ENCODE assay signal across 1 cellular context in genomic region chrX:149267878-149268813, GRCh38.
TF ChIP-seq lines count a peak whose summit lies in the region.

No MANE protein-coding gene starts in this region.

TF ChIP-seq in GM23338, 12 proteins besides CTCF, POLR2A, EP300 and RAD21 (continued from another document):
- TF ChIP-seq, protein P1, sequence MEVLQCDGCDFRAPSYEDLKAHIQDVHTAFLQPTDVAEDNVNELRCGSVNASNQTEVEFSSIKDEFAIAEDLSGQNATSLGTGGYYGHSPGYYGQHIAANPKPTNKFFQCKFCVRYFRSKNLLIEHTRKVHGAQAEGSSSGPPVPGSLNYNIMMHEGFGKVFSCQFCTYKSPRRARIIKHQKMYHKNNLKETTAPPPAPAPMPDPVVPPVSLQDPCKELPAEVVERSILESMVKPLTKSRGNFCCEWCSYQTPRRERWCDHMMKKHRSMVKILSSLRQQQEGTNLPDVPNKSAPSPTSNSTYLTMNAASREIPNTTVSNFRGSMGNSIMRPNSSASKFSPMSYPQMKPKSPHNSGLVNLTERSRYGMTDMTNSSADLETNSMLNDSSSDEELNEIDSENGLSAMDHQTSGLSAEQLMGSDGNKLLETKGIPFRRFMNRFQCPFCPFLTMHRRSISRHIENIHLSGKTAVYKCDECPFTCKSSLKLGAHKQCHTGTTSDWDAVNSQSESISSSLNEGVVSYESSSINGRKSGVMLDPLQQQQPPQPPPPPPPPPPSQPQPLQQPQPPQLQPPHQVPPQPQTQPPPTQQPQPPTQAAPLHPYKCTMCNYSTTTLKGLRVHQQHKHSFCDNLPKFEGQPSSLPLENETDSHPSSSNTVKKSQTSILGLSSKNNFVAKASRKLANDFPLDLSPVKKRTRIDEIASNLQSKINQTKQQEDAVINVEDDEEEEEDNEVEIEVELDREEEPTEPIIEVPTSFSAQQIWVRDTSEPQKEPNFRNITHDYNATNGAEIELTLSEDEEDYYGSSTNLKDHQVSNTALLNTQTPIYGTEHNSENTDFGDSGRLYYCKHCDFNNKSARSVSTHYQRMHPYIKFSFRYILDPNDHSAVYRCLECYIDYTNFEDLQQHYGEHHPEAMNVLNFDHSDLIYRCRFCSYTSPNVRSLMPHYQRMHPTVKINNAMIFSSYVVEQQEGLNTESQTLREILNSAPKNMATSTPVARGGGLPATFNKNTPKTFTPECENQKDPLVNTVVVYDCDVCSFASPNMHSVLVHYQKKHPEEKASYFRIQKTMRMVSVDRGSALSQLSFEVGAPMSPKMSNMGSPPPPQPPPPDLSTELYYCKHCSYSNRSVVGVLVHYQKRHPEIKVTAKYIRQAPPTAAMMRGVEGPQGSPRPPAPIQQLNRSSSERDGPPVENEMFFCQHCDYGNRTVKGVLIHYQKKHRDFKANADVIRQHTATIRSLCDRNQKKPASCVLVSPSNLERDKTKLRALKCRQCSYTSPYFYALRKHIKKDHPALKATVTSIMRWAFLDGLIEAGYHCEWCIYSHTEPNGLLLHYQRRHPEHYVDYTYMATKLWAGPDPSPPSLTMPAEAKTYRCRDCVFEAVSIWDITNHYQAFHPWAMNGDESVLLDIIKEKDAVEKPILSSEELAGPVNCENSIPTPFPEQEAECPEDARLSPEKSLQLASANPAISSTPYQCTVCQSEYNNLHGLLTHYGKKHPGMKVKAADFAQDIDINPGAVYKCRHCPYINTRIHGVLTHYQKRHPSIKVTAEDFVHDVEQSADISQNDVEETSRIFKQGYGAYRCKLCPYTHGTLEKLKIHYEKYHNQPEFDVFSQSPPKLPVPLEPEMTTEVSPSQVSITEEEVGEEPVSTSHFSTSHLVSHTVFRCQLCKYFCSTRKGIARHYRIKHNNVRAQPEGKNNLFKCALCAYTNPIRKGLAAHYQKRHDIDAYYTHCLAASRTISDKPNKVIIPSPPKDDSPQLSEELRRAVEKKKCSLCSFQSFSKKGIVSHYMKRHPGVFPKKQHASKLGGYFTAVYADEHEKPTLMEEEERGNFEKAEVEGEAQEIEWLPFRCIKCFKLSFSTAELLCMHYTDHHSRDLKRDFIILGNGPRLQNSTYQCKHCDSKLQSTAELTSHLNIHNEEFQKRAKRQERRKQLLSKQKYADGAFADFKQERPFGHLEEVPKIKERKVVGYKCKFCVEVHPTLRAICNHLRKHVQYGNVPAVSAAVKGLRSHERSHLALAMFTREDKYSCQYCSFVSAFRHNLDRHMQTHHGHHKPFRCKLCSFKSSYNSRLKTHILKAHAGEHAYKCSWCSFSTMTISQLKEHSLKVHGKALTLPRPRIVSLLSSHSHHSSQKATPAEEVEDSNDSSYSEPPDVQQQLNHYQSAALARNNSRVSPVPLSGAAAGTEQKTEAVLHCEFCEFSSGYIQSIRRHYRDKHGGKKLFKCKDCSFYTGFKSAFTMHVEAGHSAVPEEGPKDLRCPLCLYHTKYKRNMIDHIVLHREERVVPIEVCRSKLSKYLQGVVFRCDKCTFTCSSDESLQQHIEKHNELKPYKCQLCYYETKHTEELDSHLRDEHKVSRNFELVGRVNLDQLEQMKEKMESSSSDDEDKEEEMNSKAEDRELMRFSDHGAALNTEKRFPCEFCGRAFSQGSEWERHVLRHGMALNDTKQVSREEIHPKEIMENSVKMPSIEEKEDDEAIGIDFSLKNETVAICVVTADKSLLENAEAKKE (CRISPR knock-in tag; IDR thresholded peaks at IDR 0.05), result no peak
- no peak for TF ChIP-seq ZNF331 (CRISPR knock-in tag; IDR thresholded peaks at IDR 0.05; ENCODE audit: low read depth)
- TF ChIP-seq, protein P2, sequence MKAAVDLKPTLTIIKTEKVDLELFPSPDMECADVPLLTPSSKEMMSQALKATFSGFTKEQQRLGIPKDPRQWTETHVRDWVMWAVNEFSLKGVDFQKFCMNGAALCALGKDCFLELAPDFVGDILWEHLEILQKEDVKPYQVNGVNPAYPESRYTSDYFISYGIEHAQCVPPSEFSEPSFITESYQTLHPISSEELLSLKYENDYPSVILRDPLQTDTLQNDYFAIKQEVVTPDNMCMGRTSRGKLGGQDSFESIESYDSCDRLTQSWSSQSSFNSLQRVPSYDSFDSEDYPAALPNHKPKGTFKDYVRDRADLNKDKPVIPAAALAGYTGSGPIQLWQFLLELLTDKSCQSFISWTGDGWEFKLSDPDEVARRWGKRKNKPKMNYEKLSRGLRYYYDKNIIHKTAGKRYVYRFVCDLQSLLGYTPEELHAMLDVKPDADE (IDR thresholded peaks at IDR 0.05), result no peak
